Comparison of ENCODE assay signal across 9 cellular contexts in the genomic region with DNA sequence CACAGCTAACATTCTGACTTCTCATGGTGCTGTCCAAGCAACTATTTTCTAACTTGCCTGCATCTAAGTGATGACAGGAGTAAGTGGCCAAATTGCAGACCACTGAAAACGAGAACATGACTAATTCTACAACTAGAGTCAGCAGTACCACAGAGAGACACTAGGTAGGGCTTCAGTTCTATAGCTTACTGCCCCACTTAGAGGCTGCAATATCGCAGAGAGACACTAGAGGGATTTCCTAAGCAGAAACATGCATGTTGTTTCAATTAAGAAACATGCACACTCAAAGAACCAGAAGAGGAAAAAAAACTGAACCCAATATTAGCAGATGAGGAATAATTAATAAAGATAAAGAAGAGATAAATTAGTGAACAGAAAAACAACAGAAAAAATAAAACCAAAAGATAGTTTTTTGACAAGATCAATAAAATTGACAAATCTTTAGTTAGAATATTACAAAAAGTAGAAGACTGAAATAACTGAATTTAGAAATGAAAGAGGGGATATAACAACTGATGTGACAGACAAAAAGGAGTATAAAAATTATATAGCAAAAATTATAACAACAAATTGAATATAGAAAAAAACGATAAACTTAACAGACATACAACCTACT.
DNase-seq lines count a peak whose midpoint lies in the region; ATAC-seq and TF ChIP-seq lines count a peak whose summit lies in the region.
"Had no signal": no experiment of that assay in that cellular context is flagged by ENCODE, and none has a peak within 500 bp of the region (broad histone marks: within the 10 kb centered on the region; RNA-seq: fewer than 3 reads in every experiment).

No MANE protein-coding gene starts in this region.

- no peak overlapping the region for H3K4me2 ChIP-seq in PC-9
- H3K4me2 ChIP-seq: BLaER1 treated with 17β-estradiol and CSF1 and Interleukin-3, amounts not matched to agents 10 nM and 100 nM had no signal

- intact Hi-C loops in PC-9 (cut with micrococcal nuclease; ENCODE audit: unreplicated experiment) (no loop called here), transverse colon (cut with DNase I; ENCODE audit: low total_unique reads) (no loop called here)

- CTCF ChIA-PET in activated CD8-positive, alpha-beta memory T cell treated with anti-CD3 and anti-CD28 coated beads, Interleukin-2, amount 10 ng/mL, durations not matched to agents 7 days and 5 days (lab: Charles Lee) = interaction anchor here (1.2 kb wide), 1 partner anchor 437 kb away, joined by 4 read pairs; no protein-coding TSS in a partner anchor
- CTCF ChIA-PET in PC-9 (lab: Charles Lee) = interaction anchor here (1.5 kb wide), 1 partner anchor 256 kb away, joined by 9 read pairs; no protein-coding TSS in a partner anchor

- peak; percentile 81 for ATAC-seq in activated CD8-positive, alpha-beta memory T cell treated with anti-CD3 and anti-CD28 coated beads, Interleukin-2, amount 10 ng/mL, durations not matched to agents 7 days and 5 days
- ATAC-seq in HG02759 (IDR thresholded peaks at IDR 0.05; ENCODE audit: unreplicated experiment) = peak; percentile 100

- no peaks in the 10 kb centered on the region for H4K20me1 ChIP-seq in PC-9 (ENCODE audit: insufficient read depth)
- H4K20me1 ChIP-seq: BLaER1 treated with 17β-estradiol and CSF1 and Interleukin-3, amounts not matched to agents 10 nM and 100 nM had no signal

- H3K4me1 Mint-ChIP-seq in activated CD8-positive, alpha-beta memory T cell treated with anti-CD3 and anti-CD28 coated beads, Interleukin-2, amount 10 ng/mL, durations not matched to agents 7 days and 5 days = peaks cover 1% of the 10 kb centered on the region

- H3K4me3 ChIP-seq in PC-9 (no peak overlapping the region), liver (ENCODE audit: low read depth in 1 of 3, low read length in 3 of 3) (no peak overlapping the region), transverse colon (no peak overlapping the region)
- H3K4me3 ChIP-seq: BLaER1 treated with 17β-estradiol and CSF1 and Interleukin-3, amounts not matched to agents 10 nM and 100 nM had no signal

- no peaks in the 10 kb centered on the region for H3K27me3 Mint-ChIP-seq in activated CD8-positive, alpha-beta memory T cell treated with anti-CD3 and anti-CD28 coated beads, Interleukin-2, amount 10 ng/mL, durations not matched to agents 7 days and 5 days

- H3K4me3 Mint-ChIP-seq in activated CD8-positive, alpha-beta memory T cell treated with anti-CD3 and anti-CD28 coated beads, Interleukin-2, amount 10 ng/mL, durations not matched to agents 7 days and 5 days = no peak overlapping the region

- no peak for TF ChIP-seq EP300 in transverse colon (IDR thresholded peaks at IDR 0.05; ENCODE audit: low read depth)

- no TSS peak for BruUV-seq in PC-9 (replicated peaks; lab: Mats Ljungman, UMichigan)

- H3K9me3 ChIP-seq in PC-9 (ENCODE audit: insufficient read depth, low read depth) (no peaks in the 10 kb centered on the region), liver (ENCODE audit: control insufficient read depth in 4 of 4, low read length in 3 of 4) (no peaks in the 10 kb centered on the region), transverse colon (no peaks in the 10 kb centered on the region)
- H3K9me3 ChIP-seq: BLaER1 treated with 17β-estradiol and CSF1 and Interleukin-3, amounts not matched to agents 10 nM and 100 nM had no signal

- H3K9me3 Mint-ChIP-seq in activated CD8-positive, alpha-beta memory T cell treated with anti-CD3 and anti-CD28 coated beads, Interleukin-2, amount 10 ng/mL, durations not matched to agents 7 days and 5 days (ENCODE audit: low read depth) = no peaks in the 10 kb centered on the region

- 33% methylated on average over 3 of the region's 3 CpGs for WGBS in liver
- WGBS in transverse colon (ENCODE audit: low coverage in 1 of 2), 2 donors = 35 to 89% methylated on average over 1 to 3 of the region's 3 CpGs

- H3F3A ChIP-seq in PC-9 (ENCODE audit: insufficient read depth, low read depth) = no peaks in the 10 kb centered on the region

- H3K27me3 ChIP-seq in PC-9 (ENCODE audit: insufficient read depth, low read depth) = no peaks in the 10 kb centered on the region
- H3K27me3 ChIP-seq in liver (ENCODE audit: control insufficient read depth in 4 of 4, insufficient read depth in 4 of 4, low read length in 3 of 4) = peaks cover 0 to 2% (median 0%) of the 10 kb centered on the region in 4 donors
- no peaks in the 10 kb centered on the region for H3K27me3 ChIP-seq in transverse colon
- H3K27me3 ChIP-seq: BLaER1 treated with 17β-estradiol and CSF1 and Interleukin-3, amounts not matched to agents 10 nM and 100 nM had no signal

- no peaks in the 10 kb centered on the region for H3K4me1 ChIP-seq in PC-9 (replicated peaks; ENCODE audit: insufficient read depth)
- H3K4me1 ChIP-seq in liver (ENCODE audit: control insufficient read depth in 4 of 4, insufficient read depth in 4 of 4, low read length in 3 of 4) = no peaks in the 10 kb centered on the region
- H3K4me1 ChIP-seq in transverse colon = no peaks in the 10 kb centered on the region
- H3K4me1 ChIP-seq: BLaER1 treated with 17β-estradiol and CSF1 and Interleukin-3, amounts not matched to agents 10 nM and 100 nM had no signal

- H3K9ac ChIP-seq in liver (ENCODE audit: low read depth in 1 of 2, low read length in 2 of 2) = no peak overlapping the region
- H3K9ac ChIP-seq: BLaER1 treated with 17β-estradiol and CSF1 and Interleukin-3, amounts not matched to agents 10 nM and 100 nM had no signal

- DNase-seq in activated CD8-positive, alpha-beta memory T cell treated with anti-CD3 and anti-CD28 coated beads, Interleukin-2, amount 10 ng/mL, durations not matched to agents 7 days and 5 days = peak; percentile 54
- DNase-seq in activated CD8-positive, alpha-beta memory T cell treated with anti-CD3 and anti-CD28 coated beads, Interleukin-2, amount 50 U/mL, for 48 hours = no peak
- DNase-seq in PC-9 (peak; percentile 33 to 66), cerebellar cortex (ENCODE audit: low spot score) (peak; percentile 69), transverse colon (peak; percentile 17), HUDEP-2 (lab: John Stamatoyannopoulos, UW; ENCODE audit: unreplicated experiment in 76 of 76) (no peak)

- TF ChIP-seq CTCF in PC-9 (conservative IDR thresholded peaks at IDR 0.05) = peak; percentile 90
- TF ChIP-seq CTCF in liver (IDR thresholded peaks at IDR 0.05; ENCODE audit: low read depth, low read length, missing input control) = peak; percentile 95
- peak; percentile 70 to 87 (median 80) for TF ChIP-seq CTCF in transverse colon (IDR thresholded peaks at IDR 0.05)

- TF ChIP-seq RAD21 in liver (IDR thresholded peaks at IDR 0.05) = peak; percentile 83 to 90

- no peak overlapping the region for H3K27ac ChIP-seq in PC-9
- H3K27ac ChIP-seq in liver (ENCODE audit: low read depth in 1 of 2, low read length in 2 of 2) = no peak overlapping the region
- no peak overlapping the region for H3K27ac ChIP-seq in transverse colon
- H3K27ac ChIP-seq: BLaER1 treated with 17β-estradiol and CSF1 and Interleukin-3, amounts not matched to agents 10 nM and 100 nM had no signal

- no peak overlapping the region for H2AFZ ChIP-seq in PC-9

- no peaks in the 10 kb centered on the region for H3K9me2 ChIP-seq in PC-9 (ENCODE audit: insufficient read depth)

- no peak for TF ChIP-seq POLR2A in transverse colon (IDR thresholded peaks at IDR 0.05)

- in situ Hi-C loops in transverse colon (cut with MboI; ENCODE audit: low pct_ligation_motif_present in 1 of 4, low pct_unique_long_range_greater_than_20kb in 1 of 4, low sequenced_read_pairs in 3 of 4) = no loop called here

- H3K27ac Mint-ChIP-seq in activated CD8-positive, alpha-beta memory T cell treated with anti-CD3 and anti-CD28 coated beads, Interleukin-2, amount 10 ng/mL, durations not matched to agents 7 days and 5 days = no peak overlapping the region

- POLR2A ChIA-PET in PC-9 (lab: Charles Lee; ENCODE audit: unreplicated experiment) = no interaction called here

- H3K79me2 ChIP-seq in PC-9 (ENCODE audit: low read depth) = no peaks in the 10 kb centered on the region

- no peaks in the 10 kb centered on the region for H3K36me3 ChIP-seq in PC-9 (ENCODE audit: low read depth)
- H3K36me3 ChIP-seq in liver (ENCODE audit: control insufficient read depth in 4 of 4, insufficient read depth in 3 of 4, low read depth in 1 of 4, low read length in 3 of 4) = no peaks in the 10 kb centered on the region
- no peaks in the 10 kb centered on the region for H3K36me3 ChIP-seq in transverse colon
- H3K36me3 ChIP-seq: BLaER1 treated with 17β-estradiol and CSF1 and Interleukin-3, amounts not matched to agents 10 nM and 100 nM had no signal

- H3K36me3 Mint-ChIP-seq in activated CD8-positive, alpha-beta memory T cell treated with anti-CD3 and anti-CD28 coated beads, Interleukin-2, amount 10 ng/mL, durations not matched to agents 7 days and 5 days = no peaks in the 10 kb centered on the region

TF ChIP-seq in liver, 16 proteins besides CTCF, POLR2A, EP300 and RAD21:
- TF ChIP-seq FOXA1 (IDR thresholded peaks at IDR 0.05) (no peak), RXRA (IDR thresholded peaks at IDR 0.05) (no peak), HNF4A (conservative IDR thresholded peaks at IDR 0.05) (no peak), GABPA (IDR thresholded peaks at IDR 0.05 in 1 of 2, conservative IDR thresholded peaks at IDR 0.05 in 1 of 2) (no peak)

Comparison
In these comparisons a context has a peak if more than half of its experiments do, and no peak if none do; other contexts are left out.
1. DNase-seq: peak in activated CD8-positive, alpha-beta memory T cell treated with anti-CD3 and anti-CD28 coated beads, Interleukin-2, amount 10 ng/mL, durations not matched to agents 7 days and 5 days (single experiment), PC-9 (2 of 2), cerebellar cortex (single experiment) and transverse colon (single experiment); none in activated CD8-positive, alpha-beta memory T cell treated with anti-CD3 and anti-CD28 coated beads, Interleukin-2, amount 50 U/mL, for 48 hours (single experiment) and HUDEP-2 (0 of 76).
2. Peak in every context shown above with its lines, with median percentiles within 50 percentile points of each other: CTCF ChIP-seq.